In the genomic region with DNA sequence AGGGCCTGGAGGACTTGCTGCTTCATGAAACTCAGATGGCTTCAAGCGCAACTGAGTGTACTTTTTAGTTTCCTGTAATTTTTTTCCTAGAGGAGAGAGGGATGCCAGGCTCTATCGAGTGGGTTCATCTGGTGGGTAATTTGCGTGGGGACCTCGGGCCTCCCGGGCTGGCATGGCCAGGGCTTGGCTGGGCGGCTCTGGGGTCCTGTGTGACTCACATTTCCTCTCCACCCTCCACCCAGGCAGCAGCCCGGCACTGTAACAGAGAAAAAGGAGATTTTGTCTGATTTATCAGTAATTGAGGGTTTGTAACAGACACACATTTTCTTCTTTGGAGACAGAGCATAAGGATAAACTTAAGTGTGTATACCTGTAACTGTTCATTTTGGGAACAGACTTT, we compare ENCODE assay signal across 1 cellular context.
TF ChIP-seq lines count a peak whose summit lies in the region.

No MANE protein-coding gene starts in this region.

TF ChIP-seq in GM12878, 131 proteins besides CTCF, POLR2A, EP300 and RAD21 (continued from another document):
- TF ChIP-seq, protein P1, sequence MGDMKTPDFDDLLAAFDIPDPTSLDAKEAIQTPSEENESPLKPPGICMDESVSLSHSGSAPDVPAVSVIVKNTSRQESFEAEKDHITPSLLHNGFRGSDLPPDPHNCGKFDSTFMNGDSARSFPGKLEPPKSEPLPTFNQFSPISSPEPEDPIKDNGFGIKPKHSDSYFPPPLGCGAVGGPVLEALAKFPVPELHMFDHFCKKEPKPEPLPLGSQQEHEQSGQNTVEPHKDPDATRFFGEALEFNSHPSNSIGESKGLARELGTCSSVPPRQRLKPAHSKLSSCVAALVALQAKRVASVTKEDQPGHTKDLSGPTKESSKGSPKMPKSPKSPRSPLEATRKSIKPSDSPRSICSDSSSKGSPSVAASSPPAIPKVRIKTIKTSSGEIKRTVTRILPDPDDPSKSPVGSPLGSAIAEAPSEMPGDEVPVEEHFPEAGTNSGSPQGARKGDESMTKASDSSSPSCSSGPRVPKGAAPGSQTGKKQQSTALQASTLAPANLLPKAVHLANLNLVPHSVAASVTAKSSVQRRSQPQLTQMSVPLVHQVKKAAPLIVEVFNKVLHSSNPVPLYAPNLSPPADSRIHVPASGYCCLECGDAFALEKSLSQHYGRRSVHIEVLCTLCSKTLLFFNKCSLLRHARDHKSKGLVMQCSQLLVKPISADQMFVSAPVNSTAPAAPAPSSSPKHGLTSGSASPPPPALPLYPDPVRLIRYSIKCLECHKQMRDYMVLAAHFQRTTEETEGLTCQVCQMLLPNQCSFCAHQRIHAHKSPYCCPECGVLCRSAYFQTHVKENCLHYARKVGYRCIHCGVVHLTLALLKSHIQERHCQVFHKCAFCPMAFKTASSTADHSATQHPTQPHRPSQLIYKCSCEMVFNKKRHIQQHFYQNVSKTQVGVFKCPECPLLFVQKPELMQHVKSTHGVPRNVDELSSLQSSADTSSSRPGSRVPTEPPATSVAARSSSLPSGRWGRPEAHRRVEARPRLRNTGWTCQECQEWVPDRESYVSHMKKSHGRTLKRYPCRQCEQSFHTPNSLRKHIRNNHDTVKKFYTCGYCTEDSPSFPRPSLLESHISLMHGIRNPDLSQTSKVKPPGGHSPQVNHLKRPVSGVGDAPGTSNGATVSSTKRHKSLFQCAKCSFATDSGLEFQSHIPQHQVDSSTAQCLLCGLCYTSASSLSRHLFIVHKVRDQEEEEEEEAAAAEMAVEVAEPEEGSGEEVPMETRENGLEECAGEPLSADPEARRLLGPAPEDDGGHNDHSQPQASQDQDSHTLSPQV (IDR thresholded peaks at IDR 0.05): no peak
